In genomic region chr3:68819361-68819760, GRCh38 we compare ENCODE assay signal across 34 cellular contexts.
"Had no signal": no experiment of that assay in that cellular context is flagged by ENCODE, and none has a peak within 500 bp of the region (broad histone marks: within the 10 kb centered on the region; RNA-seq: fewer than 3 reads in every experiment).

No MANE protein-coding gene starts in this region.

- ATAC-seq: activated naive CD4-positive, alpha-beta T cell treated with anti-CD3 and anti-CD28 coated beads, Interleukin-2, amount 50 U/mL, for 72 hours; activated T-cell treated with anti-CD3 and anti-CD28 coated beads, Interleukin-2, amount 50 U/mL, for 4 hours; Right ventricle myocardium inferior had no signal

- FAIRE-seq: bronchial epithelial cell, RCC 7860 had no signal

- H3K4me2 ChIP-seq: PC-9 had no signal

- H3K27ac ChIP-seq: PC-9, RWPE1, VCaP had no signal

- H2AFZ ChIP-seq: PC-9 had no signal

- H3K4me3 ChIP-seq: PC-9 had no signal

- DNase-seq: activated B cell treated with CpG ODN at 0.5 μM for 24 hours; activated CD4-positive, alpha-beta memory T cell treated with anti-CD3 and anti-CD28 coated beads for 36 hours; activated CD4-positive, alpha-beta T cell treated with anti-CD3 and anti-CD28 coated beads for 4 hours; activated CD4-positive, alpha-beta T cell treated with anti-CD3 and anti-CD28 coated beads, Interleukin-2, amount 50 U/mL, for 1 hour; activated CD4-positive, CD25-positive, alpha-beta regulatory T cell treated with anti-CD3 and anti-CD28 coated beads, Interleukin-2, amount 50 U/mL, for 72 hours; activated CD8-positive, alpha-beta memory T cell treated with anti-CD3 and anti-CD28 coated beads, Interleukin-2, amount 50 U/mL, for 4 hours; activated gamma-delta T cell treated with Interleukin-2 at 50 U/mL for 16 hours; activated naive CD4-positive, alpha-beta T cell treated with anti-CD3 and anti-CD28 coated beads for 36 hours; activated T-cell treated with anti-CD3 and anti-CD28 coated beads for 4 hours; activated T-cell treated with anti-CD3 and anti-CD28 coated beads, Interleukin-2, amount 50 U/mL, for 4 hours; anterior cingulate cortex; central memory CD4-positive, alpha-beta T cell; Kasumi-1; KG1; MM.1S; MV-4-11; NCI-H1092; NCI-H1436 treated with DMSO at 0.1 percent for 48 hours; NCI-H187 treated with DMSO at 0.1 percent for 48 hours; NCI-H2081; NCI-H2171; NCI-H510A treated with DMSO at 0.1 percent for 48 hours; NCI-H526 treated with DMSO at 0.1 percent for 48 hours; NK-92 treated with Interleukin-12 subunit alpha and Interleukin-12 subunit beta, amount 100 ng/mL, for 24 hours; PC-9; SW 1271; T-helper 1 cell; T-helper 9 cell had no signal
